ENCODE assay signal across 1 cellular context in the genomic region with DNA sequence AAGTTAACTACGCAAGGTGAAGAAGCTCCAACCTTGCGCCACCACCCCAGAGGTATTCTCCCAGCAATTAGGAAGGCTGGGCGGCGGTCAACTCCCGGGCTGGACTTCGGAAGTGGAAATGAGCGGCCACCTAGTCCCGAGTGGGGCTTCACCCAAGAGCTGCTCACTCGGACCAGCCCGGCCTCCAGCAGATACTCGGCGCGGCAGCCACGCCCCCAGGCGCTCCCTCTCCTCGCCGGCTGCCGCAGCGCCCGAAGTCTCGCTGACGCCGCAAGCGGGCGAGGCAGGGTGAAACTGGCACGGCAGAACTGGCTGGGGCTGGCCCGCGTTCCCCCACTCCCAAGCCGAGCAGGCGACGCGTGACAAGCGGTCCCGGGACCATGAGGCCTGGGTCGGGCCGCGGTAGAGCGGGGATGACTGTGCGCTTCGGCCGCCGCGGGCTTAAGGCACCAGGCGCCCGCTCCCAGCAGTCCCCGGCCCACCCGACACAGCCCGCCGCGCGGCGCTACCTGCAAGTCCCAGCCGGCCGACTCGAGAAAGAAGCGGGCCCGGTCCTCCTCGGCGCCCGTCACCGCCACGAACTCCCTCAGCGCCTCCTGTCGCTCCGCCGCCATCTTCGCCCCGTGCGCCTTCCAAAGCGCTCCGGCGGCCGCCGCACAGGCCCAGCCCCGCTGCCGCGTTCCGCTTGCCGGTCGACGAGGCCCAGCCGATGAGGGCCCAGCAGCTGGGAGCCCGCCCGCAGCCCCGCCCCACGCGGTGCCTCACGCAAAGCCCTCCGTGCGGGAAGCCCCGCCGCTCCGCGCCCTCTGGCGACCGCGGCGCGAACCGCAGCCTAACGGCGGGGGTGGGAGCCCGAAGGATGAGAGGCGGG.
TF ChIP-seq lines count a peak whose summit lies in the region.

A gene (minus strand): TSS at position 639 of the 871 bp plus-strand sequence. CDS start 25 bp downstream, at position 614.

TF ChIP-seq in GM23338, 12 proteins besides CTCF, POLR2A, EP300 and RAD21 (continued from another document):
- TF ChIP-seq, protein P1, sequence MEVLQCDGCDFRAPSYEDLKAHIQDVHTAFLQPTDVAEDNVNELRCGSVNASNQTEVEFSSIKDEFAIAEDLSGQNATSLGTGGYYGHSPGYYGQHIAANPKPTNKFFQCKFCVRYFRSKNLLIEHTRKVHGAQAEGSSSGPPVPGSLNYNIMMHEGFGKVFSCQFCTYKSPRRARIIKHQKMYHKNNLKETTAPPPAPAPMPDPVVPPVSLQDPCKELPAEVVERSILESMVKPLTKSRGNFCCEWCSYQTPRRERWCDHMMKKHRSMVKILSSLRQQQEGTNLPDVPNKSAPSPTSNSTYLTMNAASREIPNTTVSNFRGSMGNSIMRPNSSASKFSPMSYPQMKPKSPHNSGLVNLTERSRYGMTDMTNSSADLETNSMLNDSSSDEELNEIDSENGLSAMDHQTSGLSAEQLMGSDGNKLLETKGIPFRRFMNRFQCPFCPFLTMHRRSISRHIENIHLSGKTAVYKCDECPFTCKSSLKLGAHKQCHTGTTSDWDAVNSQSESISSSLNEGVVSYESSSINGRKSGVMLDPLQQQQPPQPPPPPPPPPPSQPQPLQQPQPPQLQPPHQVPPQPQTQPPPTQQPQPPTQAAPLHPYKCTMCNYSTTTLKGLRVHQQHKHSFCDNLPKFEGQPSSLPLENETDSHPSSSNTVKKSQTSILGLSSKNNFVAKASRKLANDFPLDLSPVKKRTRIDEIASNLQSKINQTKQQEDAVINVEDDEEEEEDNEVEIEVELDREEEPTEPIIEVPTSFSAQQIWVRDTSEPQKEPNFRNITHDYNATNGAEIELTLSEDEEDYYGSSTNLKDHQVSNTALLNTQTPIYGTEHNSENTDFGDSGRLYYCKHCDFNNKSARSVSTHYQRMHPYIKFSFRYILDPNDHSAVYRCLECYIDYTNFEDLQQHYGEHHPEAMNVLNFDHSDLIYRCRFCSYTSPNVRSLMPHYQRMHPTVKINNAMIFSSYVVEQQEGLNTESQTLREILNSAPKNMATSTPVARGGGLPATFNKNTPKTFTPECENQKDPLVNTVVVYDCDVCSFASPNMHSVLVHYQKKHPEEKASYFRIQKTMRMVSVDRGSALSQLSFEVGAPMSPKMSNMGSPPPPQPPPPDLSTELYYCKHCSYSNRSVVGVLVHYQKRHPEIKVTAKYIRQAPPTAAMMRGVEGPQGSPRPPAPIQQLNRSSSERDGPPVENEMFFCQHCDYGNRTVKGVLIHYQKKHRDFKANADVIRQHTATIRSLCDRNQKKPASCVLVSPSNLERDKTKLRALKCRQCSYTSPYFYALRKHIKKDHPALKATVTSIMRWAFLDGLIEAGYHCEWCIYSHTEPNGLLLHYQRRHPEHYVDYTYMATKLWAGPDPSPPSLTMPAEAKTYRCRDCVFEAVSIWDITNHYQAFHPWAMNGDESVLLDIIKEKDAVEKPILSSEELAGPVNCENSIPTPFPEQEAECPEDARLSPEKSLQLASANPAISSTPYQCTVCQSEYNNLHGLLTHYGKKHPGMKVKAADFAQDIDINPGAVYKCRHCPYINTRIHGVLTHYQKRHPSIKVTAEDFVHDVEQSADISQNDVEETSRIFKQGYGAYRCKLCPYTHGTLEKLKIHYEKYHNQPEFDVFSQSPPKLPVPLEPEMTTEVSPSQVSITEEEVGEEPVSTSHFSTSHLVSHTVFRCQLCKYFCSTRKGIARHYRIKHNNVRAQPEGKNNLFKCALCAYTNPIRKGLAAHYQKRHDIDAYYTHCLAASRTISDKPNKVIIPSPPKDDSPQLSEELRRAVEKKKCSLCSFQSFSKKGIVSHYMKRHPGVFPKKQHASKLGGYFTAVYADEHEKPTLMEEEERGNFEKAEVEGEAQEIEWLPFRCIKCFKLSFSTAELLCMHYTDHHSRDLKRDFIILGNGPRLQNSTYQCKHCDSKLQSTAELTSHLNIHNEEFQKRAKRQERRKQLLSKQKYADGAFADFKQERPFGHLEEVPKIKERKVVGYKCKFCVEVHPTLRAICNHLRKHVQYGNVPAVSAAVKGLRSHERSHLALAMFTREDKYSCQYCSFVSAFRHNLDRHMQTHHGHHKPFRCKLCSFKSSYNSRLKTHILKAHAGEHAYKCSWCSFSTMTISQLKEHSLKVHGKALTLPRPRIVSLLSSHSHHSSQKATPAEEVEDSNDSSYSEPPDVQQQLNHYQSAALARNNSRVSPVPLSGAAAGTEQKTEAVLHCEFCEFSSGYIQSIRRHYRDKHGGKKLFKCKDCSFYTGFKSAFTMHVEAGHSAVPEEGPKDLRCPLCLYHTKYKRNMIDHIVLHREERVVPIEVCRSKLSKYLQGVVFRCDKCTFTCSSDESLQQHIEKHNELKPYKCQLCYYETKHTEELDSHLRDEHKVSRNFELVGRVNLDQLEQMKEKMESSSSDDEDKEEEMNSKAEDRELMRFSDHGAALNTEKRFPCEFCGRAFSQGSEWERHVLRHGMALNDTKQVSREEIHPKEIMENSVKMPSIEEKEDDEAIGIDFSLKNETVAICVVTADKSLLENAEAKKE (CRISPR knock-in tag; IDR thresholded peaks at IDR 0.05), result no peak
- TF ChIP-seq ZNF331 (CRISPR knock-in tag; IDR thresholded peaks at IDR 0.05; ENCODE audit: low read depth) (no peak), NANOG (IDR thresholded peaks at IDR 0.05; ENCODE audit: borderline replicate concordance) (no peak), POLR2AphosphoS5 (IDR thresholded peaks at IDR 0.05; ENCODE audit: low read depth) (peak; percentile 77), STAT1 (IDR thresholded peaks at IDR 0.05; ENCODE audit: unreplicated experiment) (no peak), EZH2phosphoT487 (IDR thresholded peaks at IDR 0.05; ENCODE audit: unreplicated experiment) (no peak), EZH2 (IDR thresholded peaks at IDR 0.05; ENCODE audit: low read depth, unreplicated experiment) (no peak), ZNF114 (CRISPR knock-in tag; IDR thresholded peaks at IDR 0.05) (0 out of 2 replicates have a peak, but pooled peaks have one; percentile 42), JUNB (IDR thresholded peaks at IDR 0.05; ENCODE audit: unreplicated experiment) (no peak)
- TF ChIP-seq, protein P2, sequence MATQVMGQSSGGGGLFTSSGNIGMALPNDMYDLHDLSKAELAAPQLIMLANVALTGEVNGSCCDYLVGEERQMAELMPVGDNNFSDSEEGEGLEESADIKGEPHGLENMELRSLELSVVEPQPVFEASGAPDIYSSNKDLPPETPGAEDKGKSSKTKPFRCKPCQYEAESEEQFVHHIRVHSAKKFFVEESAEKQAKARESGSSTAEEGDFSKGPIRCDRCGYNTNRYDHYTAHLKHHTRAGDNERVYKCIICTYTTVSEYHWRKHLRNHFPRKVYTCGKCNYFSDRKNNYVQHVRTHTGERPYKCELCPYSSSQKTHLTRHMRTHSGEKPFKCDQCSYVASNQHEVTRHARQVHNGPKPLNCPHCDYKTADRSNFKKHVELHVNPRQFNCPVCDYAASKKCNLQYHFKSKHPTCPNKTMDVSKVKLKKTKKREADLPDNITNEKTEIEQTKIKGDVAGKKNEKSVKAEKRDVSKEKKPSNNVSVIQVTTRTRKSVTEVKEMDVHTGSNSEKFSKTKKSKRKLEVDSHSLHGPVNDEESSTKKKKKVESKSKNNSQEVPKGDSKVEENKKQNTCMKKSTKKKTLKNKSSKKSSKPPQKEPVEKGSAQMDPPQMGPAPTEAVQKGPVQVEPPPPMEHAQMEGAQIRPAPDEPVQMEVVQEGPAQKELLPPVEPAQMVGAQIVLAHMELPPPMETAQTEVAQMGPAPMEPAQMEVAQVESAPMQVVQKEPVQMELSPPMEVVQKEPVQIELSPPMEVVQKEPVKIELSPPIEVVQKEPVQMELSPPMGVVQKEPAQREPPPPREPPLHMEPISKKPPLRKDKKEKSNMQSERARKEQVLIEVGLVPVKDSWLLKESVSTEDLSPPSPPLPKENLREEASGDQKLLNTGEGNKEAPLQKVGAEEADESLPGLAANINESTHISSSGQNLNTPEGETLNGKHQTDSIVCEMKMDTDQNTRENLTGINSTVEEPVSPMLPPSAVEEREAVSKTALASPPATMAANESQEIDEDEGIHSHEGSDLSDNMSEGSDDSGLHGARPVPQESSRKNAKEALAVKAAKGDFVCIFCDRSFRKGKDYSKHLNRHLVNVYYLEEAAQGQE (IDR thresholded peaks at IDR 0.05; ENCODE audit: unreplicated experiment), result no peak
- TF ChIP-seq, protein P3, sequence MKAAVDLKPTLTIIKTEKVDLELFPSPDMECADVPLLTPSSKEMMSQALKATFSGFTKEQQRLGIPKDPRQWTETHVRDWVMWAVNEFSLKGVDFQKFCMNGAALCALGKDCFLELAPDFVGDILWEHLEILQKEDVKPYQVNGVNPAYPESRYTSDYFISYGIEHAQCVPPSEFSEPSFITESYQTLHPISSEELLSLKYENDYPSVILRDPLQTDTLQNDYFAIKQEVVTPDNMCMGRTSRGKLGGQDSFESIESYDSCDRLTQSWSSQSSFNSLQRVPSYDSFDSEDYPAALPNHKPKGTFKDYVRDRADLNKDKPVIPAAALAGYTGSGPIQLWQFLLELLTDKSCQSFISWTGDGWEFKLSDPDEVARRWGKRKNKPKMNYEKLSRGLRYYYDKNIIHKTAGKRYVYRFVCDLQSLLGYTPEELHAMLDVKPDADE (IDR thresholded peaks at IDR 0.05), result no peak; the same call in 1 of the 2 replicates
